Comparison of ENCODE assay signal across 1 cellular context in the genomic region with DNA sequence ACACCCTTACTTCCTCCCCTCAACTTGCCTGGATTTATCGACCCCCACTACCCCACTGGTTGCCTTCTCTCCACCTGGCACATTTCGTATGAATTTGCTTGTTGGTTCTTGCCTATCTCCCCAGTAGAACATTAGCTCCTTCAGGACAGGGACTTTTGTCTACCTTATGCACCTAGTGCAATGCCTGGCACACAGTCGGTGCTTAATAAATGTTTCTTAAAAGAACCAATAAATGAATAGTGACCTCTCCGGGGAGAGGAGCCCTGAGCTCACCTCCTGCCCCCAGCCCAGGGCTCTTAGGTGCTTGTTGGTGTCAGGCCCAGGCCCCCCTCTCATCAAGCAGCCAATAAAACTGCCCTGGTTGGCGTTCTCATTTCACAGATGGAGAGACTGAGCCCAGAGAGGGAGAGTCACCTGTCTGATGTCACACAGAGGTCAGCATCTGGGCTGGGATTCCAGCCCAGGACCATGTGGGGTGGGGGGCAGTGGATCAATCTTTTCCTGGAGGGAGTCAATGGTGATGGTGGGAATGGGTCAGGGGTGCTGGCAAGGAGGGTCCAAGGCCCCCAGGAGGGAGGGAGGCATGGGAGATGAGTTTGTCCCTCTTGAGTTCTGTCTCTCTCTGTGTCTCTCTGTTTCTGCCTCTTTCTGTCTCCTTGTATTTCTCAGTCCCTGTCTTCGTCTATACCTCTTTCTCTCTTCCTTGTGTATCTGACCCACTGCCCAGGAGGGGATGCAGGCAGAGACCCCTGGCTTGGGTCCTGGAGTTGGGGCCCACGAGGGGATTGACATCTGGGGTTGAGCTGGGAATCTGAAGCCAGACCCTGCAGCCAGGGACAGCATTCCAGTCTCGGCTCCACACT.
TF ChIP-seq lines count a peak whose summit lies in the region.

No MANE protein-coding gene starts in this region.

TF ChIP-seq in A549, 52 proteins besides CTCF, POLR2A, EP300 and RAD21 (continued from another document):
- TF ChIP-seq BHLHE40 (IDR thresholded peaks at IDR 0.05; ENCODE audit: low read depth, low read length) (no peak), KDM1A (IDR thresholded peaks at IDR 0.05; ENCODE audit: low read depth) (0 out of 2 replicates have a peak, but pooled peaks have one; percentile 20)
- TF ChIP-seq, protein P1, sequence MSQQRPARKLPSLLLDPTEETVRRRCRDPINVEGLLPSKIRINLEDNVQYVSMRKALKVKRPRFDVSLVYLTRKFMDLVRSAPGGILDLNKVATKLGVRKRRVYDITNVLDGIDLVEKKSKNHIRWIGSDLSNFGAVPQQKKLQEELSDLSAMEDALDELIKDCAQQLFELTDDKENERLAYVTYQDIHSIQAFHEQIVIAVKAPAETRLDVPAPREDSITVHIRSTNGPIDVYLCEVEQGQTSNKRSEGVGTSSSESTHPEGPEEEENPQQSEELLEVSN (IDR thresholded peaks at IDR 0.05; ENCODE audit: borderline replicate concordance, low read depth) = no peak
TF ChIP-seq in A549: peak in this region for 2.
